23 cellular contexts compared by ENCODE assay signal in the genomic region with DNA sequence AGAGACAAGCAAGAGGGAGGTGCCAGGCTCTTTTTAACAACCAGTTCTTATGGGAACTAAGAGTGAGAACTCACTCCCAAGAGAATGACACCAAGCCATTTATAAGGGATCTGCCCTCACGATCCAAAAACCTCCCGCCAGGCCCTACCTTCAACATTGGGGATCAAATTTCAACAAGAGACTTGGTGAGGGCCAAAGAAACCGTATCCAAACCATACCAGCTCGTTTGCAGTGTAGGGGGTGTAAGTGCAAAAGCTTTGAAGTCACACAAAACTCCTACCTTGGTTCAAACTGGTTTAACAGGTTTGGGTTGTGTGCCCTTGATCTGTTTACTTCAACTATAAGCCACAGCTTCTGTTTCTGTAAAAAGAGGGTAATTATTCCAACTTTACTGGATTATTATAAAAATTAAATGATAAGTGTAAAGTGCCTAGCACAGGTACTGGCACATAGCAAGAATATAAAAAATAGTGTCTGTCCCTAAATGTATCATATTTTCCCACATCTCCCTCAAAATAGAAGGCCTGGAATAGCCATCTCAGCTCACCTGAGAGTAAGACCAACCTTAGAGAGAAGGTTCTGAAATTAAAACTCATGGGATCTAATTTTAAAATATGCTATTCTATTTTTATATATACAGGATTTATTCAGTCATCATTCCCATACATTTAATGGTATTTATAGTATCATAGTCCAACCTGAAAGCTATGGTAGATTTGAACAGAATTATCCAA. TPM values are rescaled to one million over a fixed set of nuclear protein-coding genes. Genes with fewer than 3 reads are reported as not detected.
DNase-seq lines count a peak whose midpoint lies in the region; TF ChIP-seq lines count a peak whose summit lies in the region.
"Had no signal": no experiment of that assay in that cellular context is flagged by ENCODE, and none has a peak within 500 bp of the region (broad histone marks: within the 10 kb centered on the region; RNA-seq: fewer than 3 reads in every experiment).

No MANE protein-coding gene starts in this region.

- no peaks in the 10 kb centered on the region for H3K4me1 Mint-ChIP-seq in activated naive CD8-positive, alpha-beta T cell treated with anti-CD3 and anti-CD28 coated beads for 36 hours
- H3K4me1 Mint-ChIP-seq in CD8-positive, alpha-beta memory T cell = no peaks in the 10 kb centered on the region

- peak overlapping the region; percentile 22 for H3K27ac ChIP-seq in VCaP
- H3K27ac ChIP-seq in CD8-positive, alpha-beta memory T cell (ENCODE audit: low read depth, low read length) = no peak overlapping the region
- H3K27ac ChIP-seq: left ventricle myocardium inferior, skin epidermis, tibial nerve had no signal

- POLR2A ChIA-PET in CD8-positive, alpha-beta memory T cell (lab: Charles Lee) = no interaction called here

- H3K9me3 ChIP-seq in CD8-positive, alpha-beta memory T cell (ENCODE audit: low read length) = no peaks in the 10 kb centered on the region
- H3K9me3 ChIP-seq: tibial nerve had no signal

- CTCF ChIA-PET in CD8-positive, alpha-beta memory T cell (lab: Charles Lee) = no interaction called here

- no peaks in the 10 kb centered on the region for H3K36me3 Mint-ChIP-seq in activated naive CD8-positive, alpha-beta T cell treated with anti-CD3 and anti-CD28 coated beads for 36 hours
- peaks cover 0 to 2% (median 0%) of the 10 kb centered on the region in 3 donors for H3K36me3 Mint-ChIP-seq in CD8-positive, alpha-beta memory T cell

- H3K27me3 Mint-ChIP-seq in activated naive CD8-positive, alpha-beta T cell treated with anti-CD3 and anti-CD28 coated beads for 36 hours = no peaks in the 10 kb centered on the region
- peaks cover 3 to 4% of the 10 kb centered on the region in 2 donors for H3K27me3 Mint-ChIP-seq in CD8-positive, alpha-beta memory T cell

- no peak for TF ChIP-seq CTCF in VCaP (conservative IDR thresholded peaks at IDR 0.05)

- H3K27ac Mint-ChIP-seq in activated naive CD8-positive, alpha-beta T cell treated with anti-CD3 and anti-CD28 coated beads for 36 hours = no peak overlapping the region
- H3K27ac Mint-ChIP-seq in CD8-positive, alpha-beta memory T cell = no peak overlapping the region
- H3K27ac Mint-ChIP-seq: activated naive CD4-positive, alpha-beta T cell treated with anti-CD3 and anti-CD28 coated beads, Interleukin-2, amount 50 U/mL, for 72 hours had no signal

- no peaks in the 10 kb centered on the region for H3K36me3 ChIP-seq in CD8-positive, alpha-beta memory T cell (ENCODE audit: insufficient read depth, low read length)
- H3K36me3 ChIP-seq: left ventricle myocardium inferior, MG63, tibial nerve had no signal

- H3K27me3 ChIP-seq in CD8-positive, alpha-beta memory T cell (ENCODE audit: insufficient read depth, low read length, poor library complexity, severe bottlenecking) = no peaks in the 10 kb centered on the region
- H3K27me3 ChIP-seq: MG63, tibial nerve had no signal

- no peak overlapping the region for H3K4me3 ChIP-seq in CD8-positive, alpha-beta memory T cell (ENCODE audit: low read length)
- H3K4me3 ChIP-seq: left ventricle myocardium inferior, MG63, skin epidermis, tibial nerve had no signal

- H3K9me3 Mint-ChIP-seq in activated naive CD8-positive, alpha-beta T cell treated with anti-CD3 and anti-CD28 coated beads for 36 hours = peaks cover 2% of the 10 kb centered on the region
- peaks cover 0 to 4% (median 0%) of the 10 kb centered on the region in 5 donors for H3K9me3 Mint-ChIP-seq in CD8-positive, alpha-beta memory T cell

- DNase-seq in NCI-H526 (lab: John Stamatoyannopoulos, UW) (peak; percentile 13 to 40), NCI-H526 treated with DMSO at 0.1 percent for 48 hours (lab: John Stamatoyannopoulos, UW) (no peak), iPS-NIHi7 (ENCODE audit: extremely low spot score) (peak; percentile 51)
- DNase-seq in activated naive CD8-positive, alpha-beta T cell treated with anti-CD3 and anti-CD28 coated beads for 36 hours = no peak
- no peak for DNase-seq in activated naive CD4-positive, alpha-beta T cell treated with Interleukin-2 at 50 U/mL for 16 hours
- DNase-seq in CD8-positive, alpha-beta memory T cell = no peak
- no peak for DNase-seq in stimulated activated CD4-positive, alpha-beta T cell treated with anti-CD3 and anti-CD28 coated beads, Interleukin-2, amount 100 ng/mL, for 48 hours
- DNase-seq: 8988T; activated CD4-positive, CD25-positive, alpha-beta regulatory T cell treated with anti-CD3 and anti-CD28 coated beads, Interleukin-2, amount 50 U/mL, for 72 hours; activated T-cell treated with anti-CD3 and anti-CD28 coated beads, Interleukin-2, amount 50 U/mL, for 48 hours; AML-193; effector CD4-positive, alpha-beta T cell; left ventricle myocardium inferior; MG63; NCI-H146; NCI-H345; stimulated activated CD4-positive, alpha-beta T cell treated with anti-CD3 and anti-CD28 coated beads, Interleukin-2, amount 100 ng/mL, for 24 hours; stimulated activated naive CD4-positive, alpha-beta T cell treated with Interleukin-2 at 50 U/mL for 16 hours; T1000 had no signal

- no peaks in the 10 kb centered on the region for H3K4me1 ChIP-seq in CD8-positive, alpha-beta memory T cell (ENCODE audit: insufficient read depth, low read length)
- H3K4me1 ChIP-seq: left ventricle myocardium inferior, tibial nerve had no signal

- H3K4me3 Mint-ChIP-seq in activated naive CD8-positive, alpha-beta T cell treated with anti-CD3 and anti-CD28 coated beads for 36 hours = no peak overlapping the region
- H3K4me3 Mint-ChIP-seq in CD8-positive, alpha-beta memory T cell = no peak overlapping the region

RNA-seq across cellular contexts. Expression of a gene that starts 7.0 kb away (rescaled TPM):
- 10 to 100 TPM; 34.9 to 36.4 TPM for total RNA-seq in activated naive CD8-positive, alpha-beta T cell treated with anti-CD3 and anti-CD28 coated beads for 36 hours
- 10 to 100 TPM; 32.9 to 36.1 TPM for total RNA-seq in CD8-positive, alpha-beta memory T cell
- polyA plus RNA-seq in CD8-positive, alpha-beta memory T cell = 29.0 TPM

Comparison
In these comparisons a context has a peak if more than half of its experiments do, and no peak if none do; other contexts are left out.
1. DNase-seq: peak in NCI-H526 (2 of 2) and iPS-NIHi7 (single experiment); none in NCI-H526 treated with DMSO at 0.1 percent for 48 hours (single experiment), activated naive CD8-positive, alpha-beta T cell treated with anti-CD3 and anti-CD28 coated beads for 36 hours (single experiment), activated naive CD4-positive, alpha-beta T cell treated with Interleukin-2 at 50 U/mL for 16 hours (single experiment), CD8-positive, alpha-beta memory T cell (0 of 5) and stimulated activated CD4-positive, alpha-beta T cell treated with anti-CD3 and anti-CD28 coated beads, Interleukin-2, amount 100 ng/mL, for 48 hours (0 of 2).